In genomic region chr6:149567194-149567586, GRCh38 we compare ENCODE assay signal across 8 cellular contexts. TPM values are rescaled to one million over a fixed set of nuclear protein-coding genes. Genes with fewer than 3 reads are reported as not detected.
A peak's percentile ranks its signal among the peaks of the same experiment; 100 is the strongest.
DNase-seq lines count a peak whose midpoint lies in the region; ATAC-seq and TF ChIP-seq lines count a peak whose summit lies in the region.

No MANE protein-coding gene starts in this region.

- H3K9me3 Mint-ChIP-seq in mesothelial cell of epicardium = no peaks in the 10 kb centered on the region

- H3K4me3 ChIP-seq in right atrium auricular region = peak overlapping the region; percentile 99
- H3K4me3 ChIP-seq in body of pancreas = peak overlapping the region; percentile 85 to 91

- peaks cover 2% of the 10 kb centered on the region for H3K27me3 Mint-ChIP-seq in mesothelial cell of epicardium (ENCODE audit: low read depth)

- no peak for ATAC-seq in Right ventricle myocardium superior (ENCODE audit: poor library complexity)
- ATAC-seq in body of pancreas = no peak
- ATAC-seq in GM18868 (IDR thresholded peaks at IDR 0.05; ENCODE audit: unreplicated experiment) = no peak

- TF ChIP-seq CTCF in right atrium auricular region (IDR thresholded peaks at IDR 0.05) (no peak), body of pancreas (IDR thresholded peaks at IDR 0.05) (no peak), mesothelial cell of epicardium (IDR thresholded peaks at IDR 0.05; ENCODE audit: unreplicated experiment) (no peak)

- intact Hi-C loops in Right ventricle myocardium superior (cut with DNase I) (loop anchor here (5.0 kb wide), 1 partner anchor 80 kb away; the partner anchor contains the start of gene KATNA1), body of pancreas (cut with DNase I) (no loop called here)

- no peaks in the 10 kb centered on the region for H3K36me3 Mint-ChIP-seq in mesothelial cell of epicardium

- WGBS in body of pancreas, 2 donors = 19 to 23% methylated on average over 11 to 12 of the region's 12 CpGs

- no peaks in the 10 kb centered on the region for H3K9me3 ChIP-seq in right atrium auricular region
- no peaks in the 10 kb centered on the region for H3K9me3 ChIP-seq in body of pancreas

- peaks cover 19% of the 10 kb centered on the region for H3K4me1 Mint-ChIP-seq in mesothelial cell of epicardium

- H3K4me3 Mint-ChIP-seq in mesothelial cell of epicardium = peak overlapping the region; percentile 96

- H3K27me3 ChIP-seq in right atrium auricular region (no peaks in the 10 kb centered on the region), body of pancreas (no peaks in the 10 kb centered on the region)

- H3K27ac Mint-ChIP-seq in mesothelial cell of epicardium = peak overlapping the region; percentile 97

- no peak for DNase-seq in right atrium auricular region (ENCODE audit: low spot score)
- no peak for DNase-seq in Right ventricle myocardium superior
- DNase-seq in body of pancreas = no peak
- no peak for DNase-seq in mesothelial cell of epicardium (ENCODE audit: low spot score in 2 of 2, unreplicated experiment in 2 of 2)
- no peak for DNase-seq in SW480 (ENCODE audit: low spot score)
- no peak for DNase-seq in CD1c-positive myeloid dendritic cell (ENCODE audit: extremely low spot score)
- no peak for DNase-seq in stimulated activated CD4-positive, alpha-beta T cell treated with anti-CD3 and anti-CD28 coated beads, Interleukin-2, amount 100 ng/mL, for 24 hours

- H3K4me1 ChIP-seq in right atrium auricular region = peaks cover 0 to 18% of the 10 kb centered on the region in 2 donors
- peaks cover 12% of the 10 kb centered on the region for H3K4me1 ChIP-seq in body of pancreas

- H3K27ac ChIP-seq in right atrium auricular region (peak overlapping the region; percentile 95), body of pancreas (peak overlapping the region in 3 of 4 donors; percentile 89 to 96 (median 91))

- H3K36me3 ChIP-seq in right atrium auricular region = no peaks in the 10 kb centered on the region
- H3K36me3 ChIP-seq in body of pancreas (replicated peaks in 1 of 2; ENCODE audit: insufficient read depth in 1 of 2, low read depth in 2 of 2) = no peaks in the 10 kb centered on the region

- no peak for TF ChIP-seq POLR2A in body of pancreas (IDR thresholded peaks at IDR 0.05)

RNA-seq across cellular contexts. Expression of gene GINM1, which starts 1.0 kb away (rescaled TPM):
- total RNA-seq in right atrium auricular region (10 to 100 TPM; 45.5 to 54.9 TPM), Right ventricle myocardium superior (47.9 TPM), body of pancreas (10 to 100 TPM; 25.7 to 33.7 TPM), mesothelial cell of epicardium (34.9 to 36.7 TPM (median 36.5 TPM) in 3 replicates)

RNA-seq across cellular contexts. Expression of gene PPIL4, which starts 21.3 kb away (rescaled TPM):
- total RNA-seq in right atrium auricular region (10 to 100 TPM; 14.6 to 17.0 TPM), Right ventricle myocardium superior (13.9 TPM), body of pancreas (10 to 100 TPM; 14.5 to 24.1 TPM), mesothelial cell of epicardium (38.1 to 40.3 TPM (median 39.8 TPM) in 3 replicates)
